In the genomic region with DNA sequence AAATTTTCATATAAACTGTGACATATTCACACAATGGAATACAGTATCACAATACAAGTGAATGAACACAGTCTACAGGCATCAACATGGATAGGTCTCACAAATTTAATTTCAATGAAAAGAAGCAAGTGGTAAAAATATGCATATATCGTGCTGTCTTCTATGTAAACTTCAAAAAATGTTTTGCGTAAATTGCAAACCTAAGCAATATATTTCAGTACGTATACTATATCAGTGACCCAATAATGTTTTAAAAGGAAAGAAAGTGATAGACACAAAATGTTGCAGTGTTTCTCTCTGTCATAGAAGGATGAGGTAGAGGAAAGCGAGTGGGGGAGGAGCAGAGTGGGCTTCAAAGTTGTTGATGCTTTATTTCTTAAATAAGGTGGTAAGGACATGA, we compare ENCODE assay signal across 7 cellular contexts.
"Had no signal": no experiment of that assay in that cellular context is flagged by ENCODE, and none has a peak within 500 bp of the region (broad histone marks: within the 10 kb centered on the region; RNA-seq: fewer than 3 reads in every experiment).

No MANE protein-coding gene starts in this region.

- FAIRE-seq: HTR-8/SVneo, K562 had no signal

- H3K9ac ChIP-seq: KMS-11 had no signal

- H3K4me3 ChIP-seq: K562 had no signal

- H3K27ac ChIP-seq: HL-60, KMS-11 had no signal

- H3K4me2 ChIP-seq: KMS-11 had no signal

- DNase-seq: Karpas-422, KBM-7, KG1 had no signal

- ATAC-seq: K562 had no signal
